ENCODE assay signal across 8 cellular contexts in the genomic region with DNA sequence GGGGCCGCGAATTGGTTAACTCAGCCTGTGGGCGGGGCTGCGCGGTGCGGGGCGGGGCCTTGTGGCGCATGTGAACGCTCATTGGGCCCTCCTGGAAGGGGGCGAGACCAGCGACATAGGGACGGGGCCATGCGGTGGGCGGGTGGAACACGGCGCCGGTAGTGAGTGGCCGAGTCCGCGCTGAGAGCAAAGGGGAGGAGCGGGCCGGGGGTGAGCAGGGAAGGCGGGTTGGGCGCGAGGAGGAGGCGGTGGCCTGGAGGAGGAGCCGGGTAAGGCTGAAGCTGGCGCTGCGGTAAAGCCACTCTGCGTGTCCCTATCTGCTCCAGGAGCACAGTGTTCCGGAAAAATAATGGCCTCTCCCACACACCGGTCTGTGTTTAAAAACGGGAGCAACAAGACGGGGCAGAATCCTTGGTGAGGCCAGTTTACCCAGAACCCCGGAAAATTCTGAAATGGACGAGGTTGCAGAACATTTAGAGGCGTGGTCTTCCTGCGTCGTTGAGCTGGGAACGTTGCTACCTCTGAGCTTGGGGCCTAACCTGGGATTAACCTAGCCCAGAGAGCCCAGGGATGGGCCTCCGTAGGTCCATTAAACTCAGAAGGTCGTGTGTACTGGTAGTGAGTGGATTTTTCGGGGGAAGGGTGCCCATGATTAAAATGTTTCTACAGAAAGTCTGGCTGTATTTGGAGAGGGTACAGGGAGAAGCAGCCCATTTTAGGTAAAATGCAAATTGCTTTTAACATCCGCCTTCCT. TPM values are rescaled to one million over a fixed set of nuclear protein-coding genes. Genes with fewer than 3 reads are reported as not detected.
DNase-seq lines count a peak whose midpoint lies in the region; ATAC-seq and TF ChIP-seq lines count a peak whose summit lies in the region.

No MANE protein-coding gene starts in this region.

- no peaks in the 10 kb centered on the region for H3K27me3 Mint-ChIP-seq in activated naive CD8-positive, alpha-beta T cell treated with anti-CD3 and anti-CD28 coated beads, Interleukin-2, amount 50 U/mL, for 24 hours

- no peak overlapping the region for H3K23ac ChIP-seq in trophoblast cell (ENCODE audit: low read length)

- no peak overlapping the region for H2BK12ac ChIP-seq in trophoblast cell (ENCODE audit: low read length)

- H3K27me3 ChIP-seq in SU-DHL-6 (ENCODE audit: low read length) (no peaks in the 10 kb centered on the region), trophoblast cell (ENCODE audit: insufficient read depth, low read length) (no peaks in the 10 kb centered on the region), transverse colon (no peaks in the 10 kb centered on the region)

- no peak overlapping the region for H2AK5ac ChIP-seq in trophoblast cell (ENCODE audit: low read length)

- H3K27ac ChIP-seq in SU-DHL-6 (ENCODE audit: low read depth, low read length) (peak overlapping the region; percentile 68), trophoblast cell (ENCODE audit: low read depth, low read length) (peak overlapping the region; percentile 85), transverse colon (peak overlapping the region; percentile 93 to 97 (median 94))

- H3K79me2 ChIP-seq in SU-DHL-6 (ENCODE audit: insufficient read depth, low read length): no peaks in the 10 kb centered on the region
- peaks cover 3% of the 10 kb centered on the region for H3K79me2 ChIP-seq in trophoblast cell (ENCODE audit: control insufficient read depth, insufficient read depth, low read length, poor library complexity)

- peak; percentile 94 for TF ChIP-seq POLR2A in transverse colon (IDR thresholded peaks at IDR 0.05)

- H3K9me2 ChIP-seq in SU-DHL-6 (replicated peaks; ENCODE audit: insufficient read depth, low read length): no peaks in the 10 kb centered on the region

- peak overlapping the region; percentile 83 for H3K4me2 ChIP-seq in SU-DHL-6 (ENCODE audit: low read depth, low read length, poor library complexity, severe bottlenecking)
- H3K4me2 ChIP-seq in trophoblast cell (ENCODE audit: low read length): peak overlapping the region; percentile 100

- H3K4me1 ChIP-seq in trophoblast cell (ENCODE audit: control insufficient read depth in 1 of 2, insufficient read depth in 2 of 2, low read length in 2 of 2) (peaks cover 4 to 5% of the 10 kb centered on the region in 2 experiments), transverse colon (peaks cover 6 to 32% (median 26%) of the 10 kb centered on the region in 4 donors)

- DNase-seq in NCI-H1417 (lab: John Stamatoyannopoulos, UW) (peak; percentile 98 to 99 (median 98)), cardiac septum (ENCODE audit: low spot score) (peak; percentile 100), trophoblast cell (peak; percentile 99), transverse colon (peak; percentile 100)
- DNase-seq in activated naive CD8-positive, alpha-beta T cell treated with anti-CD3 and anti-CD28 coated beads, Interleukin-2, amount 50 U/mL, for 24 hours: peak; percentile 100

- intact Hi-C loops in cardiac septum (cut with DNase I) (loop anchor here (2.0 kb wide), 2 partner anchors 32 to 36 kb away; partner anchors contain the start of genes LZIC and NMNAT1), transverse colon (cut with DNase I; ENCODE audit: low total_unique reads) (no loop called here)

- H2AFZ ChIP-seq in SU-DHL-6 (ENCODE audit: low read depth, low read length, severe bottlenecking) (peak overlapping the region; percentile 94), trophoblast cell (ENCODE audit: insufficient read depth, low read length, poor library complexity) (peak overlapping the region; percentile 98)

- peak overlapping the region; percentile 81 for H4K91ac ChIP-seq in trophoblast cell (ENCODE audit: low read depth, low read length)

- in situ Hi-C loops in transverse colon (cut with MboI; ENCODE audit: low pct_ligation_motif_present in 1 of 4, low pct_unique_long_range_greater_than_20kb in 1 of 4, low sequenced_read_pairs in 3 of 4): no loop called here

- no peaks in the 10 kb centered on the region for H3K9me3 Mint-ChIP-seq in activated naive CD8-positive, alpha-beta T cell treated with anti-CD3 and anti-CD28 coated beads, Interleukin-2, amount 50 U/mL, for 24 hours

- H3K9me3 ChIP-seq in SU-DHL-6 (ENCODE audit: insufficient read depth, low read length) (no peaks in the 10 kb centered on the region), trophoblast cell (ENCODE audit: insufficient read depth, low read depth, low read length) (no peaks in the 10 kb centered on the region), transverse colon (no peaks in the 10 kb centered on the region)

- H3K4ac ChIP-seq in trophoblast cell (ENCODE audit: low read depth, low read length): no peak overlapping the region

- H3K36me3 ChIP-seq in SU-DHL-6 (ENCODE audit: low read length) (no peaks in the 10 kb centered on the region), trophoblast cell (ENCODE audit: control insufficient read depth in 1 of 2, insufficient read depth in 2 of 2, low read length in 2 of 2) (no peaks in the 10 kb centered on the region), transverse colon (no peaks in the 10 kb centered on the region)

- no peaks in the 10 kb centered on the region for H3K36me3 Mint-ChIP-seq in activated naive CD8-positive, alpha-beta T cell treated with anti-CD3 and anti-CD28 coated beads, Interleukin-2, amount 50 U/mL, for 24 hours (ENCODE audit: low read depth)

- peak overlapping the region; percentile 86 for H3K27ac Mint-ChIP-seq in activated naive CD8-positive, alpha-beta T cell treated with anti-CD3 and anti-CD28 coated beads, Interleukin-2, amount 50 U/mL, for 24 hours

- peak overlapping the region; percentile 80 for H4K12ac ChIP-seq in trophoblast cell (ENCODE audit: low read depth, low read length)

- peaks cover 22% of the 10 kb centered on the region for H3K4me1 Mint-ChIP-seq in activated naive CD8-positive, alpha-beta T cell treated with anti-CD3 and anti-CD28 coated beads, Interleukin-2, amount 50 U/mL, for 24 hours

- peak overlapping the region; percentile 59 for H3K18ac ChIP-seq in trophoblast cell (ENCODE audit: low read length)

- no peak for TF ChIP-seq EP300 in transverse colon (IDR thresholded peaks at IDR 0.05; ENCODE audit: low read depth)

- no CpG with 5 or more reads among the region's 44 CpGs for WGBS in trophoblast cell (ENCODE audit: extremely low coverage, insufficient coverage, insufficient read length)
- 0 to 1% methylated on average over 9 to 36 of the region's 44 CpGs for WGBS in transverse colon (ENCODE audit: low coverage in 1 of 2), 2 donors

- no peaks in the 10 kb centered on the region for H4K20me1 ChIP-seq in SU-DHL-6 (ENCODE audit: low read depth, low read length)

- TF ChIP-seq CTCF in GM12875 (IDR thresholded peaks at IDR 0.05; ENCODE audit: borderline replicate concordance, insufficient read depth, low read depth, low read length): no peak
- no peak for TF ChIP-seq CTCF in SU-DHL-6 (IDR thresholded peaks at IDR 0.05; ENCODE audit: insufficient read depth, low read length, poor library complexity, severe bottlenecking)
- TF ChIP-seq CTCF in transverse colon (IDR thresholded peaks at IDR 0.05): peak in 1 of 5 experiments; percentile 14

- peak; percentile 91 for ATAC-seq in HG02763 (IDR thresholded peaks at IDR 0.05; ENCODE audit: unreplicated experiment)
- peak; percentile 98 for ATAC-seq in activated naive CD8-positive, alpha-beta T cell treated with anti-CD3 and anti-CD28 coated beads, Interleukin-2, amount 50 U/mL, for 24 hours

- peaks cover 5% of the 10 kb centered on the region; the same call in 1 of the 2 replicates for H3F3A ChIP-seq in SU-DHL-6 (ENCODE audit: insufficient read depth)

- peak overlapping the region; percentile 89 for H2BK5ac ChIP-seq in trophoblast cell (ENCODE audit: low read depth, low read length, poor library complexity)

- peak overlapping the region; percentile 82 for H4K8ac ChIP-seq in trophoblast cell (ENCODE audit: low read depth, low read length)

- peaks cover 7% of the 10 kb centered on the region for H3K79me1 ChIP-seq in trophoblast cell (ENCODE audit: low read length)

- H3K9ac ChIP-seq in SU-DHL-6 (ENCODE audit: low read length) (peak overlapping the region; percentile 60), trophoblast cell (ENCODE audit: low read length) (peak overlapping the region; percentile 92)

- peak overlapping the region; percentile 73 for H3K14ac ChIP-seq in trophoblast cell (ENCODE audit: low read length)

- peak overlapping the region; percentile 66 for H3K4me3 ChIP-seq in GM12875 (ENCODE audit: low read depth, low read length)
- peak overlapping the region; percentile 56 for H3K4me3 ChIP-seq in SU-DHL-6 (ENCODE audit: insufficient read depth, low read length, poor library complexity, severe bottlenecking)
- H3K4me3 ChIP-seq in trophoblast cell (ENCODE audit: low read depth, low read length): peak overlapping the region; percentile 81
- H3K4me3 ChIP-seq in transverse colon: peak overlapping the region; percentile 37 to 68 (median 45)

- H3K4me3 Mint-ChIP-seq in activated naive CD8-positive, alpha-beta T cell treated with anti-CD3 and anti-CD28 coated beads, Interleukin-2, amount 50 U/mL, for 24 hours: peak overlapping the region; percentile 90

- H2BK120ac ChIP-seq in trophoblast cell (ENCODE audit: insufficient read depth, low read length, poor library complexity): peak overlapping the region; percentile 47

RNA-seq across cellular contexts. Expression of gene CTNNBIP1, which starts 0.5 kb away (rescaled TPM):
- total RNA-seq in cardiac septum (19.3 TPM), transverse colon (10 to 100 TPM in 3 of 4 donors, 1 to 10 TPM in 1; 7.9 to 24.4 (median 15.7) TPM)
- 25.8 and 28.5 TPM in 2 replicates for polyA plus RNA-seq in trophoblast cell (2013)

RNA-seq across cellular contexts. Expression of gene LZIC, which starts 32.6 kb away (rescaled TPM):
- total RNA-seq in cardiac septum: 29.7 TPM
- polyA plus RNA-seq in trophoblast cell (2013): 20.1 and 20.9 TPM in 2 replicates
- total RNA-seq in transverse colon: 10 to 100 TPM; 10.7 to 41.0 (median 26.6) TPM

RNA-seq across cellular contexts. Expression of gene NMNAT1, which starts 32.7 kb away (rescaled TPM):
- total RNA-seq in cardiac septum (18.5 TPM), transverse colon (10 to 100 TPM in 3 of 4 donors, 1 to 10 TPM in 1; 7.1 to 39.8 (median 17.9) TPM)
- 6.2 and 6.6 TPM in 2 replicates for polyA plus RNA-seq in trophoblast cell (2013)

Comparison
In these comparisons a context has a peak if more than half of its experiments do, and no peak if none do; other contexts are left out.
1. Peak in every context shown above with its lines: DNase-seq, ATAC-seq, H3K4me3 ChIP-seq and H3K27ac ChIP-seq.